Comparison of ENCODE assay signal across 3 cellular contexts in the genomic region with DNA sequence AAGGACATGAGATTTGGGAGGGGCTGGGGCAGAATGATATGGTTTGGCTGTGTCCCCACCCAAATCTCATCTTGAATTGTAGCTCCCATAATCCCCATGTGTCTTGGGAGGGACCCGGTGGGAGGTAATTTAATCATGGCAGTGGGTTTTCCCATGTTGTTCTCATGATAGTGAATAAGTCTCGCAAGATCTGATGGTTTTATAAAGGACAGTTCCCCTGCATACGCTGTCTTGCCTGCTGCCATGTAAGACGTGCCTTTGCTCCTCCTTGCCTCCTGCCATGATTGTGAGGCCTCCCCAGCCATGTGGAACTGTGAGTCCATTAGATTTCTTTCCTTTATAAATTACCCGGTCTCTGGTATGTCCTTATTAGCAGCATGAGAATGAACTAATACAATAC. TPM values are rescaled to one million over a fixed set of nuclear protein-coding genes. Genes with fewer than 3 reads are reported as not detected.
"Had no signal": no experiment of that assay in that cellular context is flagged by ENCODE, and none has a peak within 500 bp of the region (broad histone marks: within the 10 kb centered on the region; RNA-seq: fewer than 3 reads in every experiment).

No MANE protein-coding gene starts in this region.

RNA-seq across cellular contexts. Expression of a gene that starts 15.2 kb away (rescaled TPM):
- total RNA-seq: HFFc6, HT1080, IMR-90 had no signal
- polyA plus RNA-seq: IMR-90 had no signal
